15 cellular contexts compared by ENCODE assay signal in genomic region chr3:69096299-69096698, GRCh38. TPM values are rescaled to one million over a fixed set of nuclear protein-coding genes. Genes with fewer than 3 reads are reported as not detected.
DNase-seq lines count a peak whose midpoint lies in the region; ATAC-seq and TF ChIP-seq lines count a peak whose summit lies in the region.
"Had no signal": no experiment of that assay in that cellular context is flagged by ENCODE, and none has a peak within 500 bp of the region (broad histone marks: within the 10 kb centered on the region; RNA-seq: fewer than 3 reads in every experiment).

No MANE protein-coding gene starts in this region.

- peaks cover 0 to 49% (median 12%) of the 10 kb centered on the region in 9 donors for H3K36me3 ChIP-seq in heart left ventricle

- POLR2A ChIA-PET in activated naive CD8-positive, alpha-beta T cell treated with anti-CD3 and anti-CD28 coated beads, Interleukin-2, amount 10 ng/mL, durations not matched to agents 7 days and 5 days (lab: Charles Lee) = interaction anchor here (1.1 to 3.0 kb wide), 3 partner anchors 11 to 45 kb away, joined by 3 to 21 read pairs (median 3); partner anchors contain the start of gene ARL6IP5

- 76 to 85% (median 80%) methylated on average over 4 to 5 of the region's 5 CpGs for WGBS in heart left ventricle, 4 donors
- 91% methylated on average over 4 of the region's 5 CpGs for WGBS in right cardiac atrium

- no peak for TF ChIP-seq POLR2A in heart left ventricle (IDR thresholded peaks at IDR 0.05)

- H3K9me3 ChIP-seq in heart left ventricle (no peaks in the 10 kb centered on the region), right cardiac atrium (ENCODE audit: control insufficient read depth, low read length) (no peaks in the 10 kb centered on the region)

- no peak for ATAC-seq in heart left ventricle
- ATAC-seq in right cardiac atrium = no peak
- ATAC-seq in activated naive CD8-positive, alpha-beta T cell treated with anti-CD3 and anti-CD28 coated beads, Interleukin-2, amount 10 ng/mL, durations not matched to agents 7 days and 5 days (ENCODE audit: low read depth) = no peak
- no peak for ATAC-seq in natural killer cell

- peaks cover 57% of the 10 kb centered on the region for H3K4me1 Mint-ChIP-seq in activated naive CD8-positive, alpha-beta T cell treated with anti-CD3 and anti-CD28 coated beads, Interleukin-2, amount 10 ng/mL, durations not matched to agents 7 days and 5 days
- peaks cover 72 to 76% of the 10 kb centered on the region in 2 donors for H3K4me1 Mint-ChIP-seq in natural killer cell
- peaks cover 20% of the 10 kb centered on the region for H3K4me1 Mint-ChIP-seq in type B pancreatic cell (ENCODE audit: unreplicated experiment)

- no peaks in the 10 kb centered on the region for H3K27me3 Mint-ChIP-seq in activated naive CD8-positive, alpha-beta T cell treated with anti-CD3 and anti-CD28 coated beads, Interleukin-2, amount 10 ng/mL, durations not matched to agents 7 days and 5 days
- no peaks in the 10 kb centered on the region for H3K27me3 Mint-ChIP-seq in natural killer cell (ENCODE audit: low read depth in 2 of 2)
- no peaks in the 10 kb centered on the region for H3K27me3 Mint-ChIP-seq in type B pancreatic cell

- no peak for DNase-seq in heart left ventricle
- no peak for DNase-seq in right cardiac atrium
- DNase-seq in activated naive CD8-positive, alpha-beta T cell treated with anti-CD3 and anti-CD28 coated beads, Interleukin-2, amount 10 ng/mL, durations not matched to agents 7 days and 5 days = no peak
- DNase-seq in natural killer cell = no peak
- DNase-seq in type B pancreatic cell (ENCODE audit: extremely low spot score, unreplicated experiment) = no peak
- DNase-seq in NOMO-1 treated with dmso at 0.1 percent for 144 hours (lab: John Stamatoyannopoulos, UW; ENCODE audit: unreplicated experiment) = no peak
- DNase-seq in Ammon's horn (ENCODE audit: low spot score) = no peak
- no peak for DNase-seq in NCI-H1417 treated with DMSO at 0.1 percent for 48 hours (lab: John Stamatoyannopoulos, UW)
- DNase-seq: AML-193, endodermal cell, HCEC 1CT, NCI-H345, nucleus accumbens, SW 1271 had no signal

- H3K27ac ChIP-seq in heart left ventricle = peak overlapping the region in 10 of 12 donors; percentile 29 to 99 (median 55)
- no peak overlapping the region for H3K27ac ChIP-seq in right cardiac atrium (ENCODE audit: low read length)

- H3K36me3 Mint-ChIP-seq in activated naive CD8-positive, alpha-beta T cell treated with anti-CD3 and anti-CD28 coated beads, Interleukin-2, amount 10 ng/mL, durations not matched to agents 7 days and 5 days = peaks cover 37% of the 10 kb centered on the region
- H3K36me3 Mint-ChIP-seq in natural killer cell (no peaks in the 10 kb centered on the region), type B pancreatic cell (peaks cover 14% of the 10 kb centered on the region)

- no peak for TF ChIP-seq CTCF in heart left ventricle (IDR thresholded peaks at IDR 0.05)
- no peak for TF ChIP-seq CTCF in natural killer cell (IDR thresholded peaks at IDR 0.05)
- no peak for TF ChIP-seq CTCF in type B pancreatic cell (conservative IDR thresholded peaks at IDR 0.05)

- no peak overlapping the region for H3K4me3 ChIP-seq in heart left ventricle
- H3K4me3 ChIP-seq in right cardiac atrium (ENCODE audit: low read length) = no peak overlapping the region

- peaks cover 4 to 91% (median 79%) of the 10 kb centered on the region in 12 donors for H3K4me1 ChIP-seq in heart left ventricle
- H3K4me1 ChIP-seq in right cardiac atrium (ENCODE audit: control insufficient read depth, insufficient read depth, low read length) = peaks cover 14% of the 10 kb centered on the region

- H3K9me3 Mint-ChIP-seq in activated naive CD8-positive, alpha-beta T cell treated with anti-CD3 and anti-CD28 coated beads, Interleukin-2, amount 10 ng/mL, durations not matched to agents 7 days and 5 days = no peaks in the 10 kb centered on the region
- H3K9me3 Mint-ChIP-seq in natural killer cell (no peaks in the 10 kb centered on the region), type B pancreatic cell (no peaks in the 10 kb centered on the region)
- H3K9me3 Mint-ChIP-seq: endodermal cell had no signal

- H3K27me3 ChIP-seq in heart left ventricle = no peaks in the 10 kb centered on the region
- H3K27me3 ChIP-seq in right cardiac atrium (ENCODE audit: control insufficient read depth, insufficient read depth) = no peaks in the 10 kb centered on the region

- intact Hi-C loops in heart left ventricle (cut with DNase I) (no loop called here), right cardiac atrium (cut with DNase I) (no loop called here), natural killer cell (cut with micrococcal nuclease) (no loop called here)

- no peak overlapping the region for H3K27ac Mint-ChIP-seq in activated naive CD8-positive, alpha-beta T cell treated with anti-CD3 and anti-CD28 coated beads, Interleukin-2, amount 10 ng/mL, durations not matched to agents 7 days and 5 days
- H3K27ac Mint-ChIP-seq in natural killer cell (peak overlapping the region; percentile 91 to 93), type B pancreatic cell (peak overlapping the region; percentile 55)
- H3K27ac Mint-ChIP-seq: endodermal cell had no signal

- peak overlapping the region; percentile 62 for H3K4me3 Mint-ChIP-seq in activated naive CD8-positive, alpha-beta T cell treated with anti-CD3 and anti-CD28 coated beads, Interleukin-2, amount 10 ng/mL, durations not matched to agents 7 days and 5 days
- no peak overlapping the region for H3K4me3 Mint-ChIP-seq in natural killer cell
- no peak overlapping the region for H3K4me3 Mint-ChIP-seq in type B pancreatic cell
- H3K4me3 Mint-ChIP-seq: endodermal cell had no signal

RNA-seq across cellular contexts. Expression of gene ARL6IP5, which starts 11.6 kb away (rescaled TPM):
- 100 to 1,000 TPM; 164 to 231 (median 197) TPM for total RNA-seq in heart left ventricle
- 100 to 1,000 TPM; 245 to 256 TPM for polyA plus RNA-seq in heart left ventricle
- total RNA-seq in right cardiac atrium = 100 to 1,000 TPM; 162 to 233 (median 227) TPM
- 261 TPM for polyA plus RNA-seq in right cardiac atrium
- total RNA-seq in activated naive CD8-positive, alpha-beta T cell treated with anti-CD3 and anti-CD28 coated beads, Interleukin-2, amount 10 ng/mL, durations not matched to agents 7 days and 5 days = 100 to 1,000 TPM; 147 to 150 TPM
- 100 to 1,000 TPM in 2 of 3 donors, 10 to 100 TPM in 1; 98.1 to 132 (median 105) TPM for total RNA-seq in natural killer cell
- total RNA-seq in type B pancreatic cell (ENCODE audit: low replicate concordance) = 38.5 and 49.2 TPM in 2 replicates

RNA-seq across cellular contexts. Expression of gene UBA3, which starts 16.1 kb away (rescaled TPM):
- total RNA-seq in heart left ventricle = 100 to 1,000 TPM in 2 of 9 donors, 10 to 100 TPM in 7; 70.9 to 117 (median 79.4) TPM
- 10 to 100 TPM; 45.1 to 57.7 TPM for polyA plus RNA-seq in heart left ventricle
- 10 to 100 TPM; 63.8 to 67.5 (median 65.2) TPM for total RNA-seq in right cardiac atrium
- 51.4 TPM for polyA plus RNA-seq in right cardiac atrium
- total RNA-seq in activated naive CD8-positive, alpha-beta T cell treated with anti-CD3 and anti-CD28 coated beads, Interleukin-2, amount 10 ng/mL, durations not matched to agents 7 days and 5 days = 100 to 1,000 TPM in 1 of 2 experiments, 10 to 100 TPM in 1; 91.2 to 102 TPM
- total RNA-seq in natural killer cell = 10 to 100 TPM; 72.0 to 87.7 (median 72.8) TPM
- total RNA-seq in type B pancreatic cell (ENCODE audit: low replicate concordance) = 55.4 and 68.5 TPM in 2 replicates

RNA-seq across cellular contexts. Expression of gene LMOD3, which starts 26.1 kb away (rescaled TPM):
- total RNA-seq in heart left ventricle = 100 to 1,000 TPM in 8 of 9 donors, 10 to 100 TPM in 1; 95.9 to 233 (median 159) TPM
- 10 to 100 TPM; 38.6 to 99.8 TPM for polyA plus RNA-seq in heart left ventricle
- 100 to 1,000 TPM in 1 of 4 donors, 10 to 100 TPM in 3; 44.1 to 127 (median 62.9) TPM for total RNA-seq in right cardiac atrium
- polyA plus RNA-seq in right cardiac atrium = 64.0 TPM
- total RNA-seq in activated naive CD8-positive, alpha-beta T cell treated with anti-CD3 and anti-CD28 coated beads, Interleukin-2, amount 10 ng/mL, durations not matched to agents 7 days and 5 days = not detected
- not detected for total RNA-seq in natural killer cell
- total RNA-seq in type B pancreatic cell (ENCODE audit: low replicate concordance) = 0.12 TPM in 1 of 2 replicates, not detected in the other
- total RNA-seq: endodermal cell, kidney epithelial cell had no signal

RNA-seq across cellular contexts. Expression of gene TMF1, which starts 44.2 kb away (rescaled TPM):
- total RNA-seq in heart left ventricle (10 to 100 TPM; 12.6 to 23.4 (median 20.1) TPM), right cardiac atrium (10 to 100 TPM; 21.1 to 28.5 (median 22.5) TPM), natural killer cell (100 to 1,000 TPM in 1 of 3 donors, 10 to 100 TPM in 2; 76.9 to 110 (median 85.5) TPM), type B pancreatic cell (ENCODE audit: low replicate concordance) (34.6 and 47.6 TPM in 2 replicates)
- polyA plus RNA-seq in heart left ventricle (10 to 100 TPM in 1 of 2 donors, 1 to 10 TPM in 1; 4.0 to 15.4 TPM), right cardiac atrium (6.7 TPM)
- 10 to 100 TPM; 53.5 to 55.2 TPM for total RNA-seq in activated naive CD8-positive, alpha-beta T cell treated with anti-CD3 and anti-CD28 coated beads, Interleukin-2, amount 10 ng/mL, durations not matched to agents 7 days and 5 days

Comparison
In these comparisons a context has a peak if more than half of its experiments do, and no peak if none do; other contexts are left out.
1. RNA of gene LMOD3, which starts 26.1 kb away (total RNA-seq): 95.9 to 233 TPM in heart left ventricle and 44.1 to 127 TPM in right cardiac atrium; 0.12 TPM in type B pancreatic cell, not detected in activated naive CD8-positive, alpha-beta T cell treated with anti-CD3 and anti-CD28 coated beads, Interleukin-2, amount 10 ng/mL, durations not matched to agents 7 days and 5 days and not detected in natural killer cell; every median in the first group is over 10 times any median in the second.